In genomic region chr16:83925095-83925905, GRCh38 we compare ENCODE assay signal across 26 cellular contexts. TPM values are rescaled to one million over a fixed set of nuclear protein-coding genes. Genes with fewer than 3 reads are reported as not detected.
DNase-seq lines count a peak whose midpoint lies in the region; ATAC-seq and TF ChIP-seq lines count a peak whose summit lies in the region.
"Had no signal": no experiment of that assay in that cellular context is flagged by ENCODE, and none has a peak within 500 bp of the region (broad histone marks: within the 10 kb centered on the region; RNA-seq: fewer than 3 reads in every experiment).

No MANE protein-coding gene starts in this region.

- no peaks in the 10 kb centered on the region for H3K27me3 Mint-ChIP-seq in progenitor cell of endocrine pancreas
- H3K27me3 Mint-ChIP-seq: CD4-positive, alpha-beta memory T cell had no signal

- H3K9me3 Mint-ChIP-seq in progenitor cell of endocrine pancreas (ENCODE audit: low read depth): no peaks in the 10 kb centered on the region
- H3K9me3 Mint-ChIP-seq: CD4-positive, alpha-beta memory T cell; HFFc6 had no signal

- ATAC-seq in left ventricle myocardium superior (no peak), HG03469 (IDR thresholded peaks at IDR 0.05; ENCODE audit: unreplicated experiment) (no peak), HG02642 (IDR thresholded peaks at IDR 0.05; ENCODE audit: poor library complexity, unreplicated experiment) (no peak)
- ATAC-seq: GM12878 had no signal

- peaks cover 5% of the 10 kb centered on the region for H3K4me1 Mint-ChIP-seq in progenitor cell of endocrine pancreas (ENCODE audit: low read depth)

- H3K36me3 Mint-ChIP-seq in progenitor cell of endocrine pancreas (ENCODE audit: insufficient read depth): peaks cover 7% of the 10 kb centered on the region

- H3K27ac ChIP-seq in WERI-Rb-1: no peak overlapping the region
- H3K27ac ChIP-seq: HL-60, PC-9, RWPE1, SJCRH30 had no signal

- no peaks in the 10 kb centered on the region for H3K36me3 ChIP-seq in WERI-Rb-1
- H3K36me3 ChIP-seq: MG63, SJCRH30 had no signal

- H3K9me3 ChIP-seq in WERI-Rb-1 (ENCODE audit: severe bottlenecking): no peaks in the 10 kb centered on the region
- H3K9me3 ChIP-seq: A549, MG63, SJCRH30 had no signal

- no peak for TF ChIP-seq CTCF in progenitor cell of endocrine pancreas (IDR thresholded peaks at IDR 0.05; ENCODE audit: unreplicated experiment)
- no peak for TF ChIP-seq CTCF in WERI-Rb-1 (IDR thresholded peaks at IDR 0.05; ENCODE audit: low read depth, low read length)

- DNase-seq in left ventricle myocardium superior (peak; percentile 12), cardiac septum (ENCODE audit: low spot score) (no peak), head of caudate nucleus (peak in 25 of 42 donors; percentile 18 to 79 (median 52)), progenitor cell of endocrine pancreas (ENCODE audit: low spot score, unreplicated experiment) (no peak), WERI-Rb-1 (no peak)
- DNase-seq: Calu3; CD4-positive, alpha-beta memory T cell; EL; GOT3; HFFc6; Karpas-422; MG63; NCI-H1048; NCI-H1436 treated with DMSO at 0.1 percent for 48 hours; NCI-H2029; NCI-H345; NCI-H524 treated with DMSO at 0.1 percent for 48 hours; PC-9; SJCRH30 had no signal

- intact Hi-C loops in left ventricle myocardium superior (cut with micrococcal nuclease): no loop called here
- intact Hi-C loops in cardiac septum (cut with DNase I): no loop called here
- intact Hi-C loops in head of caudate nucleus (cut with DNase I): no loop called here

- H3K4me3 Mint-ChIP-seq in progenitor cell of endocrine pancreas (ENCODE audit: low read depth): no peak overlapping the region
- H3K4me3 Mint-ChIP-seq: CD4-positive, alpha-beta memory T cell; HFFc6 had no signal

- H3K27me3 ChIP-seq in WERI-Rb-1 (ENCODE audit: insufficient read depth, low read depth, severe bottlenecking): no peaks in the 10 kb centered on the region
- H3K27me3 ChIP-seq: MG63, SJCRH30 had no signal

- peak overlapping the region; percentile 1 for H3K27ac Mint-ChIP-seq in progenitor cell of endocrine pancreas
- H3K27ac Mint-ChIP-seq: CD4-positive, alpha-beta memory T cell; HFFc6 had no signal

- H3K4me3 ChIP-seq in WERI-Rb-1 (ENCODE audit: low read depth, low read length): no peak overlapping the region
- H3K4me3 ChIP-seq: A549, GM12878, MG63, PC-9, SJCRH30 had no signal

RNA-seq across cellular contexts. Expression of gene MLYCD, which starts 26.4 kb away (rescaled TPM):
- total RNA-seq in left ventricle myocardium superior (49.0 TPM), cardiac septum (20.1 TPM), progenitor cell of endocrine pancreas (9.4 and 9.6 TPM in 2 replicates)

RNA-seq across cellular contexts. Expression of gene OSGIN1, which starts 27.7 kb away (rescaled TPM):
- total RNA-seq in left ventricle myocardium superior (4.7 TPM), cardiac septum (12.6 TPM), progenitor cell of endocrine pancreas (2.3 and 2.7 TPM in 2 replicates)

RNA-seq across cellular contexts. Expression of gene NECAB2, which starts 42.7 kb away (rescaled TPM):
- 0.84 TPM for total RNA-seq in left ventricle myocardium superior
- total RNA-seq in cardiac septum: 2.5 TPM
- total RNA-seq in progenitor cell of endocrine pancreas: 4.4 and 4.6 TPM in 2 replicates
- total RNA-seq: CD4-positive, alpha-beta memory T cell; GM12878; HT1080 had no signal

Comparison
In these comparisons a context has a peak if more than half of its experiments do, and no peak if none do; other contexts are left out.
1. DNase-seq: peak in left ventricle myocardium superior (single experiment) and head of caudate nucleus (25 of 42); none in cardiac septum (single experiment), progenitor cell of endocrine pancreas (single experiment) and WERI-Rb-1 (single experiment).